Comparison of ENCODE assay signal across 17 cellular contexts in genomic region chr7:30921951-30922401, GRCh38. TPM values are rescaled to one million over a fixed set of nuclear protein-coding genes. Genes with fewer than 3 reads are reported as not detected.
DNase-seq lines count a peak whose midpoint lies in the region; ATAC-seq and TF ChIP-seq lines count a peak whose summit lies in the region.
"Had no signal": no experiment of that assay in that cellular context is flagged by ENCODE, and none has a peak within 500 bp of the region (broad histone marks: within the 10 kb centered on the region; RNA-seq: fewer than 3 reads in every experiment).

No MANE protein-coding gene starts in this region.

- H3K4me1 ChIP-seq in heart right ventricle, result peaks cover 33 to 61% (median 53%) of the 10 kb centered on the region in 9 donors
- H3K4me1 ChIP-seq in osteoblast (ENCODE audit: insufficient read depth, low read length), result peaks cover 12% of the 10 kb centered on the region
- H3K4me1 ChIP-seq in vagina, result peaks cover 21% of the 10 kb centered on the region

- H3K4me3 ChIP-seq in heart right ventricle (no peak overlapping the region), osteoblast (ENCODE audit: insufficient read depth, low read length) (no peak overlapping the region), vagina (no peak overlapping the region)

- H4K20me1 ChIP-seq in osteoblast (ENCODE audit: insufficient read depth, low read length), result no peaks in the 10 kb centered on the region

- no peak overlapping the region for H2AFZ ChIP-seq in osteoblast (ENCODE audit: low read length)

- H3K36me3 ChIP-seq in heart right ventricle, result peaks cover 0 to 51% (median 17%) of the 10 kb centered on the region in 9 donors
- no peaks in the 10 kb centered on the region for H3K36me3 ChIP-seq in osteoblast (ENCODE audit: insufficient read depth, low read length)
- no peaks in the 10 kb centered on the region for H3K36me3 ChIP-seq in vagina

- ATAC-seq in Right ventricle myocardium superior (ENCODE audit: poor library complexity) (no peak), Right ventricle myocardium inferior (no peak), heart right ventricle (peak in 1 of 8 donors; percentile 2), GM19397 (IDR thresholded peaks at IDR 0.05; ENCODE audit: unreplicated experiment) (no peak)
- ATAC-seq: naive thymus-derived CD8-positive, alpha-beta T cell had no signal

- H3K27me3 ChIP-seq in heart right ventricle, result no peaks in the 10 kb centered on the region
- H3K27me3 ChIP-seq in osteoblast (ENCODE audit: insufficient read depth, low read length), result no peaks in the 10 kb centered on the region
- H3K27me3 ChIP-seq in vagina, result no peaks in the 10 kb centered on the region

- intact Hi-C loops in Right ventricle myocardium superior (cut with DNase I), result no loop called here
- intact Hi-C loops in Right ventricle myocardium inferior (cut with DNase I), result no loop called here
- intact Hi-C loops in heart right ventricle (cut with DNase I), result no loop called here
- intact Hi-C loops in vagina (cut with DNase I), result no loop called here

- TF ChIP-seq CTCF in heart right ventricle (IDR thresholded peaks at IDR 0.05) (no peak), osteoblast (IDR thresholded peaks at IDR 0.05; ENCODE audit: extremely low read depth, low read depth, low read length) (no peak), vagina (IDR thresholded peaks at IDR 0.05) (no peak)

- peaks cover 0 to 4% (median 0%) of the 10 kb centered on the region in 11 donors for H3K9me3 ChIP-seq in heart right ventricle
- peaks cover 2% of the 10 kb centered on the region for H3K9me3 ChIP-seq in osteoblast (ENCODE audit: low read depth, low read length)
- no peaks in the 10 kb centered on the region for H3K9me3 ChIP-seq in vagina

- WGBS in heart right ventricle, 2 donors, result 75 to 79% methylated on average over 14 of the region's 14 CpGs

- H3K27ac ChIP-seq in heart right ventricle (peak overlapping the region; percentile 75 to 94 (median 86)), osteoblast (ENCODE audit: low read depth, low read length) (no peak overlapping the region), vagina (peak overlapping the region; percentile 65)

- peak; percentile 38 for DNase-seq in Right ventricle myocardium superior
- no peak for DNase-seq in Right ventricle myocardium inferior (ENCODE audit: missing footprints)
- DNase-seq in heart right ventricle, result peak; percentile 5 to 15
- DNase-seq in osteoblast (ENCODE audit: insufficient read length, low spot score, missing footprints), result peak; percentile 62
- DNase-seq in vagina (ENCODE audit: extremely low spot score in 2 of 2), result peak in 1 of 2 donors; percentile 76
- DNase-seq in GM19238 (ENCODE audit: insufficient read length, low spot score), result no peak
- DNase-seq in GM03348 (ENCODE audit: low spot score), result no peak
- DNase-seq: caudate nucleus, DND-41, erythroblast, HFFc6, NCI-H1417 treated with DMSO at 0.1 percent for 48 hours, NCI-H526 treated with DMSO at 0.1 percent for 48 hours, SHP77 had no signal

- no peak overlapping the region for H3K4me2 ChIP-seq in osteoblast (ENCODE audit: insufficient read depth, low read length)

- H3K79me2 ChIP-seq in osteoblast (ENCODE audit: insufficient read depth, low read length), result no peaks in the 10 kb centered on the region

- no peak for TF ChIP-seq POLR2A in vagina (IDR thresholded peaks at IDR 0.05)

RNA-seq across cellular contexts. Expression of gene AQP1, which starts 10.3 kb away (rescaled TPM):
- total RNA-seq in Right ventricle myocardium superior, result 236 TPM
- 284 TPM for total RNA-seq in Right ventricle myocardium inferior
- total RNA-seq in heart right ventricle, result 100 to 1,000 TPM; 101 to 274 (median 171) TPM
- polyA plus RNA-seq in heart right ventricle, result 100 to 1,000 TPM; 211 to 245 TPM
- total RNA-seq in osteoblast, result 0.59 and 0.72 TPM in 2 replicates
- 243 TPM for total RNA-seq in vagina
- polyA plus RNA-seq: IgD-negative memory B cell; naive thymus-derived CD8-positive, alpha-beta T cell had no signal

RNA-seq across cellular contexts. Expression of gene GHRHR, which starts 41.8 kb away (rescaled TPM):
- total RNA-seq in Right ventricle myocardium superior (not detected), Right ventricle myocardium inferior (not detected), heart right ventricle (not detected), osteoblast (not detected in 2 replicates), vagina (not detected)
- polyA plus RNA-seq in heart right ventricle, result not detected
- total RNA-seq: HFFc6; naive thymus-derived CD8-positive, alpha-beta T cell had no signal
- polyA plus RNA-seq: IgD-negative memory B cell; naive thymus-derived CD8-positive, alpha-beta T cell had no signal

Comparison
In these comparisons a context has a peak if more than half of its experiments do, and no peak if none do; other contexts are left out.
1. DNase-seq: peak in Right ventricle myocardium superior (single experiment), heart right ventricle (2 of 2) and osteoblast (single experiment); none in Right ventricle myocardium inferior (single experiment), GM19238 (single experiment) and GM03348 (single experiment).
2. RNA of gene AQP1, which starts 10.3 kb away (total RNA-seq): 284 TPM in Right ventricle myocardium inferior (single experiment), 243 TPM in vagina (single experiment), 236 TPM in Right ventricle myocardium superior (single experiment) and 101 to 274 TPM in heart right ventricle; 0.59 to 0.72 TPM in osteoblast; every median in the first group is over 10 times any median in the second.